ENCODE assay signal across 25 cellular contexts in genomic region chr19:55489711-55490477, GRCh38. TPM values are rescaled to one million over a fixed set of nuclear protein-coding genes. Genes with fewer than 3 reads are reported as not detected.
DNase-seq lines count a peak whose midpoint lies in the region; ATAC-seq, FAIRE-seq and TF ChIP-seq lines count a peak whose summit lies in the region.
"Had no signal": no experiment of that assay in that cellular context is flagged by ENCODE, and none has a peak within 500 bp of the region (broad histone marks: within the 10 kb centered on the region; RNA-seq: fewer than 3 reads in every experiment).

No MANE protein-coding gene starts in this region.

- no peak overlapping the region for H3K4me3 ChIP-seq in astrocyte (ENCODE audit: insufficient read depth, low read depth, low read length)
- peak overlapping the region; percentile 35 for H3K4me3 ChIP-seq in osteoblast (ENCODE audit: insufficient read depth, low read length)
- H3K4me3 ChIP-seq: gastrocnemius medialis, K562, SJSA1, thyroid gland had no signal

- peaks cover 22% of the 10 kb centered on the region for H3K27me3 Mint-ChIP-seq in stimulated activated naive CD8-positive, alpha-beta T cell treated with anti-CD3 and anti-CD28 coated beads, Interleukin-15, amount 100 ng/mL, for 72 hours
- no peaks in the 10 kb centered on the region for H3K27me3 Mint-ChIP-seq in astrocyte (ENCODE audit: low read depth, unreplicated experiment)

- DNase-seq in stimulated activated naive CD8-positive, alpha-beta T cell treated with anti-CD3 and anti-CD28 coated beads, Interleukin-15, amount 100 ng/mL, for 72 hours: no peak
- DNase-seq in stimulated activated naive CD8-positive, alpha-beta T cell treated with anti-CD3 and anti-CD28 coated beads, Interleukin-15, Interleukin-2, amounts not matched to agents 100 U/mL and 50 U/mL, for 24 hours: no peak
- DNase-seq in astrocyte (ENCODE audit: low read depth) (no peak), osteoblast (ENCODE audit: insufficient read length, low spot score, missing footprints) (peak; percentile 80), erythroblast (lab: John Stamatoyannopoulos, UW) (no peak)
- DNase-seq in activated CD4-positive, CD25-positive, alpha-beta regulatory T cell treated with anti-CD3 and anti-CD28 coated beads, Interleukin-2, amount 50 U/mL, for 72 hours: no peak
- DNase-seq: activated CD8-positive, alpha-beta memory T cell treated with anti-CD3 and anti-CD28 coated beads for 24 hours; gastrocnemius medialis; HCEC 1CT; NCI-H2029 treated with DMSO at 0.1 percent for 48 hours; NCI-H524; OCI-M1; small intestine; stimulated activated CD8-positive, alpha-beta memory T cell treated with anti-CD3 and anti-CD28 coated beads, Interleukin-4, amount 100 ng/mL, for 48 hours; thyroid gland had no signal

- H3K27ac ChIP-seq in astrocyte (ENCODE audit: low read depth, low read length): no peak overlapping the region
- no peak overlapping the region for H3K27ac ChIP-seq in osteoblast (ENCODE audit: low read depth, low read length)
- H3K27ac ChIP-seq: SJSA1 had no signal

- H3K36me3 Mint-ChIP-seq in astrocyte (ENCODE audit: low read depth, unreplicated experiment): peaks cover 5% of the 10 kb centered on the region

- H3K9me3 Mint-ChIP-seq in stimulated activated naive CD8-positive, alpha-beta T cell treated with anti-CD3 and anti-CD28 coated beads, Interleukin-15, amount 100 ng/mL, for 72 hours: no peaks in the 10 kb centered on the region
- no peaks in the 10 kb centered on the region for H3K9me3 Mint-ChIP-seq in astrocyte (ENCODE audit: unreplicated experiment)
- H3K9me3 Mint-ChIP-seq: dendritic cell treated with granulocyte-macrophage colony-stimulating factor and Interleukin-4, amounts not matched to agents 40 ng/mL and 50 ng/mL, for 4 days had no signal

- H3K4me3 Mint-ChIP-seq in stimulated activated naive CD8-positive, alpha-beta T cell treated with anti-CD3 and anti-CD28 coated beads, Interleukin-15, amount 100 ng/mL, for 72 hours: no peak overlapping the region
- H3K4me3 Mint-ChIP-seq in astrocyte (ENCODE audit: unreplicated experiment): no peak overlapping the region
- H3K4me3 Mint-ChIP-seq: dendritic cell treated with granulocyte-macrophage colony-stimulating factor and Interleukin-4, amounts not matched to agents 40 ng/mL and 50 ng/mL, for 4 days had no signal

- H3K27ac Mint-ChIP-seq in stimulated activated naive CD8-positive, alpha-beta T cell treated with anti-CD3 and anti-CD28 coated beads, Interleukin-15, amount 100 ng/mL, for 72 hours: no peak overlapping the region
- no peak overlapping the region for H3K27ac Mint-ChIP-seq in astrocyte (ENCODE audit: unreplicated experiment)
- H3K27ac Mint-ChIP-seq: dendritic cell treated with granulocyte-macrophage colony-stimulating factor and Interleukin-4, amounts not matched to agents 40 ng/mL and 50 ng/mL, for 4 days had no signal

- H3K36me3 ChIP-seq in astrocyte (ENCODE audit: insufficient read depth, low read length): no peaks in the 10 kb centered on the region
- H3K36me3 ChIP-seq in osteoblast (ENCODE audit: insufficient read depth, low read length): no peaks in the 10 kb centered on the region
- H3K36me3 ChIP-seq: gastrocnemius medialis, thyroid gland had no signal

- H3K4me2 ChIP-seq in astrocyte (ENCODE audit: low read length): peak overlapping the region; percentile 85
- peak overlapping the region; percentile 36 for H3K4me2 ChIP-seq in osteoblast (ENCODE audit: insufficient read depth, low read length)

- H2AFZ ChIP-seq in astrocyte (ENCODE audit: low read depth, low read length) (no peak overlapping the region), osteoblast (ENCODE audit: low read length) (no peak overlapping the region)

- TF ChIP-seq CTCF in astrocyte (IDR thresholded peaks at IDR 0.05; ENCODE audit: insufficient read depth, low read depth, low read length) (no peak), osteoblast (IDR thresholded peaks at IDR 0.05; ENCODE audit: extremely low read depth, low read depth, low read length) (no peak)

- H4K20me1 ChIP-seq in astrocyte (ENCODE audit: insufficient read depth, low read length) (no peaks in the 10 kb centered on the region), osteoblast (ENCODE audit: insufficient read depth, low read length) (no peaks in the 10 kb centered on the region)

- H3K9me3 ChIP-seq in astrocyte (ENCODE audit: insufficient read depth, low read depth, low read length) (no peaks in the 10 kb centered on the region), osteoblast (ENCODE audit: low read depth, low read length) (no peaks in the 10 kb centered on the region)
- H3K9me3 ChIP-seq: gastrocnemius medialis, SJSA1, thyroid gland had no signal

- H3K4me1 Mint-ChIP-seq in stimulated activated naive CD8-positive, alpha-beta T cell treated with anti-CD3 and anti-CD28 coated beads, Interleukin-15, amount 100 ng/mL, for 72 hours: peaks cover 43% of the 10 kb centered on the region
- peaks cover 24% of the 10 kb centered on the region for H3K4me1 Mint-ChIP-seq in astrocyte (ENCODE audit: low read depth, unreplicated experiment)

- ATAC-seq in stimulated activated naive CD8-positive, alpha-beta T cell treated with anti-CD3 and anti-CD28 coated beads, Interleukin-15, amount 100 ng/mL, for 72 hours: peak; percentile 16
- ATAC-seq in stimulated activated naive CD8-positive, alpha-beta T cell treated with anti-CD3 and anti-CD28 coated beads, Interleukin-15, Interleukin-2, amounts not matched to agents 100 U/mL and 50 U/mL, for 24 hours: no peak
- no peak for ATAC-seq in GM18502 (IDR thresholded peaks at IDR 0.05; ENCODE audit: poor library complexity, unreplicated experiment)
- ATAC-seq in GM18520 (IDR thresholded peaks at IDR 0.05; ENCODE audit: unreplicated experiment): no peak
- ATAC-seq: gastrocnemius medialis, K562, left lobe of liver had no signal

- H3K9ac ChIP-seq in astrocyte (ENCODE audit: low read length): peak overlapping the region; percentile 18

- peaks cover 14% of the 10 kb centered on the region for H3K79me2 ChIP-seq in astrocyte (ENCODE audit: insufficient read depth, low read length)
- H3K79me2 ChIP-seq in osteoblast (ENCODE audit: insufficient read depth, low read length): peaks cover 15% of the 10 kb centered on the region

- TF ChIP-seq POLR2A in erythroblast (IDR thresholded peaks at IDR 0.05; ENCODE audit: low read length): no peak

- H3K4me1 ChIP-seq in astrocyte (ENCODE audit: insufficient read depth, low read length) (peaks cover 60% of the 10 kb centered on the region), osteoblast (ENCODE audit: insufficient read depth, low read length) (peaks cover 65% of the 10 kb centered on the region)

- no peak for FAIRE-seq in astrocyte (lab: Jason Lieb, UNC)
- FAIRE-seq: endothelial cell of umbilical vein, GM19239, K562, small intestine had no signal

- H3K27me3 ChIP-seq in astrocyte (ENCODE audit: insufficient read depth, low read length) (no peaks in the 10 kb centered on the region), osteoblast (ENCODE audit: insufficient read depth, low read length) (no peaks in the 10 kb centered on the region)
- H3K27me3 ChIP-seq: thyroid gland had no signal

RNA-seq across cellular contexts. Expression of gene SSC5D, which starts 1.7 kb away (rescaled TPM):
- total RNA-seq in astrocyte (46.8 and 66.1 TPM in 2 replicates), osteoblast (22.7 and 77.4 TPM in 2 replicates)
- total RNA-seq: SJSA1 had no signal

RNA-seq across cellular contexts. Expression of gene NAT14, which starts 4.9 kb away (rescaled TPM):
- total RNA-seq in astrocyte (68.7 and 71.2 TPM in 2 replicates), osteoblast (8.3 and 11.2 TPM in 2 replicates)

RNA-seq across cellular contexts. Expression of gene ZNF628, which starts 13.5 kb away (rescaled TPM):
- total RNA-seq in astrocyte (9.9 and 11.9 TPM in 2 replicates), osteoblast (1.5 and 2.9 TPM in 2 replicates)

RNA-seq across cellular contexts. Expression of gene C19orf85, which starts 25.3 kb away (rescaled TPM):
- total RNA-seq in astrocyte (not detected in 2 replicates), osteoblast (not detected in 2 replicates)
- total RNA-seq: endothelial cell of umbilical vein, gastrocnemius medialis, K562, left lobe of liver, mucosa of gallbladder, omental fat pad, SJSA1, thyroid gland had no signal

RNA-seq across cellular contexts. Expression of gene ISOC2, which starts 28.5 kb away (rescaled TPM):
- 58.8 and 61.6 TPM in 2 replicates for total RNA-seq in astrocyte
- 55.4 and 65.1 TPM in 2 replicates for total RNA-seq in osteoblast
